In the genomic region with DNA sequence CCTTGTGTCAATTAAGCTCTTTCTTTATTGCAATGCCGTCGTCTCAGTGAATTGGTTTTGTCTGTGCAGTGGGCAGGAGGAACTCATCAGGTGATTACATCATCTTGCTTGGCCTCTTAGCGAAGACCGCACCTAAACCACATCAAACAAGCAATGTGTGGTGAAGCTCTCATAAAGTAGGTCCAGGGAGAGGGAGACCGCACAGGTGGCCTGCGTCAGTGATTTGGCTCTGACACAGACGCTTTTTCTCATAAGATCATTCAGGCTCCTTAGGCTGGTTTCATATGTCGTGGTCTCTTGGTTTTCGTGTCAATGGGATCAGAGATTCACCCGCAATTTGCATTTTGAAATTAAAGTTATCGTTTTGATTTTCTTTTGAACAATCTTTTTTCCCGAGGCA, we compare ENCODE assay signal across 2 cellular contexts.
TF ChIP-seq lines count a peak whose summit lies in the region.

No MANE protein-coding gene starts in this region.

TF ChIP-seq in HCT116, 20 proteins besides CTCF, POLR2A, EP300 and RAD21 (continued from another document):
- TF ChIP-seq SIN3A (IDR thresholded peaks at IDR 0.05; ENCODE audit: low read depth) = peak; percentile 58
- peak; percentile 60 for TF ChIP-seq JUND (IDR thresholded peaks at IDR 0.05)
- peak; percentile 89 for TF ChIP-seq CBX3 (IDR thresholded peaks at IDR 0.05; ENCODE audit: low read depth)
- TF ChIP-seq ZNF274 (IDR thresholded peaks at IDR 0.05; ENCODE audit: low read depth, low read length) = no peak
- peak; percentile 78 for TF ChIP-seq SP1 (IDR thresholded peaks at IDR 0.05; ENCODE audit: low read depth)
- TF ChIP-seq YY1 (IDR thresholded peaks at IDR 0.05; ENCODE audit: extremely low read depth, insufficient replicate concordance, low read depth, low read length) = no peak
- TF ChIP-seq CEBPB (IDR thresholded peaks at IDR 0.05; ENCODE audit: low read depth) = peak; percentile 95
- TF ChIP-seq POLR2AphosphoS5 (IDR thresholded peaks at IDR 0.05; ENCODE audit: low read depth, low read length) = peak; percentile 50; the same call in 1 of the 2 replicates
- peak; percentile 38; the same call in 1 of the 2 replicates for TF ChIP-seq FOSL1 (IDR thresholded peaks at IDR 0.05; ENCODE audit: low read depth)
- peak; percentile 97 for TF ChIP-seq TCF7L2 (IDR thresholded peaks at IDR 0.05; ENCODE audit: borderline replicate concordance, extremely low read depth, insufficient read depth, insufficient read length)
- no peak for TF ChIP-seq REST (IDR thresholded peaks at IDR 0.05; ENCODE audit: low read depth)

TF ChIP-seq in SK-N-SH, 30 proteins besides CTCF, POLR2A, EP300 and RAD21 (continued from another document):
- TF ChIP-seq, protein P1, sequence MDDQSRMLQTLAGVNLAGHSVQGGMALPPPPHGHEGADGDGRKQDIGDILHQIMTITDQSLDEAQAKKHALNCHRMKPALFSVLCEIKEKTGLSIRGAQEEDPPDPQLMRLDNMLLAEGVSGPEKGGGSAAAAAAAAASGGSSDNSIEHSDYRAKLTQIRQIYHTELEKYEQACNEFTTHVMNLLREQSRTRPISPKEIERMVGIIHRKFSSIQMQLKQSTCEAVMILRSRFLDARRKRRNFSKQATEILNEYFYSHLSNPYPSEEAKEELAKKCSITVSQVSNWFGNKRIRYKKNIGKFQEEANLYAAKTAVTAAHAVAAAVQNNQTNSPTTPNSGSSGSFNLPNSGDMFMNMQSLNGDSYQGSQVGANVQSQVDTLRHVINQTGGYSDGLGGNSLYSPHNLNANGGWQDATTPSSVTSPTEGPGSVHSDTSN (IDR thresholded peaks at IDR 0.05) = no peak
- TF ChIP-seq RCOR1 (IDR thresholded peaks at IDR 0.05; ENCODE audit: low read length) (no peak), NFIC (IDR thresholded peaks at IDR 0.05; ENCODE audit: borderline replicate concordance) (no peak), GABPA (IDR thresholded peaks at IDR 0.05; ENCODE audit: low read depth) (no peak), MEF2A (IDR thresholded peaks at IDR 0.05; ENCODE audit: borderline replicate concordance, low read depth) (no peak), REST (IDR thresholded peaks at IDR 0.05; ENCODE audit: low read depth, low read length) (no peak), RFX5 (IDR thresholded peaks at IDR 0.05; ENCODE audit: low read length) (no peak), MAX (IDR thresholded peaks at IDR 0.05; ENCODE audit: low read depth) (no peak), CHD2 (IDR thresholded peaks at IDR 0.05; ENCODE audit: low read length, partially characterized antibody) (no peak), RXRA (IDR thresholded peaks at IDR 0.05; ENCODE audit: borderline replicate concordance, low read depth) (no peak), ELF1 (IDR thresholded peaks at IDR 0.05) (no peak), TEAD4 (IDR thresholded peaks at IDR 0.05; ENCODE audit: borderline replicate concordance, insufficient read depth) (no peak), POLR2AphosphoS5 (IDR thresholded peaks at IDR 0.05; ENCODE audit: low read depth, low read length) (no peak), NRF1 (IDR thresholded peaks at IDR 0.05; ENCODE audit: low read depth, low read length) (no peak), EZH2phosphoT487 (IDR thresholded peaks at IDR 0.05; ENCODE audit: borderline replicate concordance, low read depth) (no peak), TCF12 (IDR thresholded peaks at IDR 0.05) (no peak), GATA2 (CRISPR knock-in tag; IDR thresholded peaks at IDR 0.05) (no peak)
